In the genomic region with DNA sequence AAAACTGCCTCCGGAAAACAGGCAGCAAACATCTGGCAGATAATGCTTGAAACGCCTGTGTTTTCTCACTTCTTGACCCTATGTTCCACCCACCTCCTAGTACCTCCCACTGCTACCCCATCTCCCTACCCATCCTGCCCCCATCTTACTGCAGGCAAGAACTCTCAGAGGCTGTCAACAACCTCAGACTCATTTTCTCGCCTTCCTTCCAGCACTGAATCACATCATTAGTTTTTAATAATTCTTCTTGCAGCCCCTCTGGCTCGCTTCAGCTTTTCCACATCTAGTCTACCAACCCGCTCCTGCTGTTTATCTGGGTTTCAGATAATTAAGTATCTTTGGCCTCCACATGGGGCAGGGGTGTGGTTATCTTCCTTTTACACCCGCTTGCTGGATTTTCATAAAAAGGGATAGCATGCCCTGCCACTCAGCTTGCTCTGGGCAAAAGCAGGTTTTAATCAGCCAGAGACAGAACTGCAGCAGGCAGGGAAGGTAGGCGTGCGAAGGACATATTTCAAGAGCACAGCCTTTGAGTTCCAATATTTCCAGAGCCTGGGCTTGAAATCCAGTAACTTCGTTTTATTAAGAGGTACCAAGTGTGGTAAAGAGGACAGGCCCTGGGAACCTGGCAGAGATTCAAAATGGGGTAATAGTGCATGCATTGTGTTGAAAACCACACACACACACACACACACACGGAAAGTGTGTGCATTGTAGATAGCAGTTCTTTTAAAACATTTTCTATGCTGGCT, we compare ENCODE assay signal across 11 cellular contexts.
A peak's percentile ranks its signal among the peaks of the same experiment; 100 is the strongest.
DNase-seq lines count a peak whose midpoint lies in the region; ATAC-seq and TF ChIP-seq lines count a peak whose summit lies in the region.
"Had no signal": no experiment of that assay in that cellular context is flagged by ENCODE, and none has a peak within 500 bp of the region (broad histone marks: within the 10 kb centered on the region; RNA-seq: fewer than 3 reads in every experiment).

No MANE protein-coding gene starts in this region.

- H3K9me2 ChIP-seq in Karpas-422 (replicated peaks; ENCODE audit: insufficient read depth, low read length), result no peaks in the 10 kb centered on the region

- H3K4me1 ChIP-seq in HEK293 (ENCODE audit: control insufficient read depth, insufficient read depth, low read length), result no peaks in the 10 kb centered on the region
- H3K4me1 ChIP-seq in right cardiac atrium (ENCODE audit: control insufficient read depth, insufficient read depth, low read length), result peaks cover 7% of the 10 kb centered on the region
- peaks cover 5 to 60% (median 34%) of the 10 kb centered on the region in 6 donors for H3K4me1 ChIP-seq in spleen
- peaks cover 14% of the 10 kb centered on the region for H3K4me1 ChIP-seq in Karpas-422 (ENCODE audit: low read length)
- H3K4me1 ChIP-seq in Peyer's patch, result peaks cover 0 to 14% (median 0%) of the 10 kb centered on the region in 4 donors
- H3K4me1 ChIP-seq: Caco-2 had no signal

- 45% methylated on average over 10 of the region's 10 CpGs for WGBS in right cardiac atrium
- 65 to 83% (median 75%) methylated on average over 10 of the region's 10 CpGs for WGBS in spleen, 5 donors

- CTCF ChIA-PET in HEK293 (lab: Yijun Ruan, JAX), result interaction anchor here (0.8 kb wide), 1 partner anchor 1212 kb away, joined by 4 read pairs; no protein-coding TSS in a partner anchor

- peak; percentile 73 to 78 for ATAC-seq in right cardiac atrium

- POLR2A ChIA-PET in HEK293 (lab: Yijun Ruan, JAX), result interaction anchor here (1.5 kb wide), 1 partner anchor 20 kb away, joined by 3 read pairs; no protein-coding TSS in a partner anchor

- intact Hi-C loops in right cardiac atrium (cut with DNase I) (loop anchor here in 1 of 4 donors (10.0 kb wide), 1 partner anchor 183 kb away; no protein-coding TSS in a partner anchor), spleen (cut with DNase I; ENCODE audit: low total_unique reads) (no loop called here)

- H4K20me1 ChIP-seq in Karpas-422 (ENCODE audit: insufficient read depth, low read depth, low read length), result no peaks in the 10 kb centered on the region

- no peak for TF ChIP-seq POLR2A in spleen (IDR thresholded peaks at IDR 0.05)
- TF ChIP-seq POLR2A in Peyer's patch (IDR thresholded peaks at IDR 0.05), result no peak

- H3K9ac ChIP-seq in Karpas-422 (ENCODE audit: low read length), result no peak overlapping the region

- no peak overlapping the region for H3K27ac ChIP-seq in HEK293 (ENCODE audit: extremely low read depth, low read depth, low read length)
- peak overlapping the region; percentile 50 for H3K27ac ChIP-seq in right cardiac atrium (ENCODE audit: low read length)
- H3K27ac ChIP-seq in spleen, result peak overlapping the region in 6 of 8 donors; percentile 4 to 67 (median 58)
- H3K27ac ChIP-seq in Karpas-422 (ENCODE audit: low read length), result no peak overlapping the region
- H3K27ac ChIP-seq in Peyer's patch, result peak overlapping the region in 2 of 4 donors; percentile 31 to 59

- H3K4me3 ChIP-seq in HEK293 (ENCODE audit: low read depth, low read length) (no peak overlapping the region), cardiac fibroblast (replicated peaks in 1 of 2; ENCODE audit: low read depth in 2 of 2, low read length in 2 of 2) (no peak overlapping the region), right cardiac atrium (ENCODE audit: low read length) (no peak overlapping the region), spleen (no peak overlapping the region), Karpas-422 (ENCODE audit: low read length) (no peak overlapping the region), Peyer's patch (no peak overlapping the region)

- H3K4me2 ChIP-seq in Karpas-422 (ENCODE audit: low read depth, low read length, poor library complexity, severe bottlenecking), result no peak overlapping the region

- H3K36me3 ChIP-seq in HEK293 (ENCODE audit: control insufficient read depth in 2 of 2, insufficient read depth in 1 of 2, low read length in 2 of 2) (no peaks in the 10 kb centered on the region), spleen (no peaks in the 10 kb centered on the region), Karpas-422 (ENCODE audit: insufficient read depth, low read length) (no peaks in the 10 kb centered on the region), Peyer's patch (no peaks in the 10 kb centered on the region)

- no peak overlapping the region for H2AFZ ChIP-seq in Karpas-422 (ENCODE audit: low read length)

- DNase-seq in cardiac fibroblast (ENCODE audit: low read depth in 2 of 2) (peak; percentile 7 to 87), right cardiac atrium (peak in 2 of 3 donors; percentile 28 to 54), spleen (no peak), GDM1 (lab: John Stamatoyannopoulos, UW) (no peak), activated T-cell treated with anti-CD3 and anti-CD28 coated beads for 4 hours (no peak), Karpas-422 (no peak), Peyer's patch (no peak)
- DNase-seq: Caco-2, IMR-90, NCI-H1694 treated with DMSO at 0.1 percent for 48 hours had no signal

- TF ChIP-seq CTCF in HEK293 (tag by site-specific recombination; IDR thresholded peaks at IDR 0.05) (no peak), cardiac fibroblast (IDR thresholded peaks at IDR 0.05; ENCODE audit: low read depth, low read length) (no peak), spleen (IDR thresholded peaks at IDR 0.05 in 8 of 11, conservative IDR thresholded peaks at IDR 0.05 in 3 of 11) (no peak), Peyer's patch (IDR thresholded peaks at IDR 0.05) (no peak)

- no peaks in the 10 kb centered on the region for H3K9me3 ChIP-seq in HEK293 (ENCODE audit: control insufficient read depth, insufficient read depth, low read depth, low read length)
- H3K9me3 ChIP-seq in right cardiac atrium (ENCODE audit: control insufficient read depth, low read length), result no peaks in the 10 kb centered on the region
- H3K9me3 ChIP-seq in spleen, result no peaks in the 10 kb centered on the region
- H3K9me3 ChIP-seq in Karpas-422 (ENCODE audit: low read length), result no peaks in the 10 kb centered on the region
- no peaks in the 10 kb centered on the region for H3K9me3 ChIP-seq in Peyer's patch
- H3K9me3 ChIP-seq: Caco-2 had no signal

- no peaks in the 10 kb centered on the region for H3K79me2 ChIP-seq in Karpas-422 (ENCODE audit: low read length)

- H3K27me3 ChIP-seq in right cardiac atrium (ENCODE audit: control insufficient read depth, insufficient read depth) (no peaks in the 10 kb centered on the region), spleen (replicated peaks in 1 of 7) (no peaks in the 10 kb centered on the region), Karpas-422 (ENCODE audit: low read length) (no peaks in the 10 kb centered on the region), Peyer's patch (no peaks in the 10 kb centered on the region)

TF ChIP-seq in HEK293, 187 proteins besides CTCF, POLR2A, EP300 and RAD21:
- TF ChIP-seq GLIS2 (tag by site-specific recombination; IDR thresholded peaks at IDR 0.05) (no peak), EGR2 (tag by site-specific recombination; IDR thresholded peaks at IDR 0.05; ENCODE audit: low read depth) (peak; percentile 91), ZNF610 (tag by site-specific recombination; IDR thresholded peaks at IDR 0.05; ENCODE audit: borderline replicate concordance) (no peak), ZNF221 (tag by site-specific recombination; IDR thresholded peaks at IDR 0.05; ENCODE audit: borderline replicate concordance) (no peak), ZXDB (tag by site-specific recombination; IDR thresholded peaks at IDR 0.05) (no peak), MZF1 (tag by site-specific recombination; IDR thresholded peaks at IDR 0.05; ENCODE audit: borderline replicate concordance) (no peak), ZNF169 (tag by site-specific recombination; IDR thresholded peaks at IDR 0.05) (no peak), ZFHX2 (tag by site-specific recombination; conservative IDR thresholded peaks at IDR 0.05) (peak; percentile 83), ZNF121 (tag by site-specific recombination; IDR thresholded peaks at IDR 0.05) (no peak), HOXD13 (CRISPR knock-in tag; IDR thresholded peaks at IDR 0.05; ENCODE audit: borderline replicate concordance) (no peak)
- TF ChIP-seq, protein P1, sequence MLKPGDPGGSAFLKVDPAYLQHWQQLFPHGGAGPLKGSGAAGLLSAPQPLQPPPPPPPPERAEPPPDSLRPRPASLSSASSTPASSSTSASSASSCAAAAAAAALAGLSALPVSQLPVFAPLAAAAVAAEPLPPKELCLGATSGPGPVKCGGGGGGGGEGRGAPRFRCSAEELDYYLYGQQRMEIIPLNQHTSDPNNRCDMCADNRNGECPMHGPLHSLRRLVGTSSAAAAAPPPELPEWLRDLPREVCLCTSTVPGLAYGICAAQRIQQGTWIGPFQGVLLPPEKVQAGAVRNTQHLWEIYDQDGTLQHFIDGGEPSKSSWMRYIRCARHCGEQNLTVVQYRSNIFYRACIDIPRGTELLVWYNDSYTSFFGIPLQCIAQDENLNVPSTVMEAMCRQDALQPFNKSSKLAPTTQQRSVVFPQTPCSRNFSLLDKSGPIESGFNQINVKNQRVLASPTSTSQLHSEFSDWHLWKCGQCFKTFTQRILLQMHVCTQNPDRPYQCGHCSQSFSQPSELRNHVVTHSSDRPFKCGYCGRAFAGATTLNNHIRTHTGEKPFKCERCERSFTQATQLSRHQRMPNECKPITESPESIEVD (tag by site-specific recombination; IDR thresholded peaks at IDR 0.05), result no peak
- TF ChIP-seq, protein P2, sequence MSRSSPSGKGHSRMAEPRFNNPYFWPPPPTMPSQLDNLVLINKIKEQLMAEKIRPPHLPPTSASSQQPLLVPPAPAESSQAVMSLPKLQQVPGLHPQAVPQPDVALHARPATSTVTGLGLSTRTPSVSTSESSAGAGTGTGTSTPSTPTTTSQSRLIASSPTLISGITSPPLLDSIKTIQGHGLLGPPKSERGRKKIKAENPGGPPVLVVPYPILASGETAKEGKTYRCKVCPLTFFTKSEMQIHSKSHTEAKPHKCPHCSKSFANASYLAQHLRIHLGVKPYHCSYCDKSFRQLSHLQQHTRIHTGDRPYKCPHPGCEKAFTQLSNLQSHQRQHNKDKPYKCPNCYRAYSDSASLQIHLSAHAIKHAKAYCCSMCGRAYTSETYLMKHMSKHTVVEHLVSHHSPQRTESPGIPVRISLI (tag by site-specific recombination; IDR thresholded peaks at IDR 0.05), result no peak
- TF ChIP-seq, protein P3, sequence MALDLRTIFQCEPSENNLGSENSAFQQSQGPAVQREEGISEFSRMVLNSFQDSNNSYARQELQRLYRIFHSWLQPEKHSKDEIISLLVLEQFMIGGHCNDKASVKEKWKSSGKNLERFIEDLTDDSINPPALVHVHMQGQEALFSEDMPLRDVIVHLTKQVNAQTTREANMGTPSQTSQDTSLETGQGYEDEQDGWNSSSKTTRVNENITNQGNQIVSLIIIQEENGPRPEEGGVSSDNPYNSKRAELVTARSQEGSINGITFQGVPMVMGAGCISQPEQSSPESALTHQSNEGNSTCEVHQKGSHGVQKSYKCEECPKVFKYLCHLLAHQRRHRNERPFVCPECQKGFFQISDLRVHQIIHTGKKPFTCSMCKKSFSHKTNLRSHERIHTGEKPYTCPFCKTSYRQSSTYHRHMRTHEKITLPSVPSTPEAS (tag by site-specific recombination; IDR thresholded peaks at IDR 0.05), result peak; percentile 68
TF ChIP-seq in HEK293: peak in this region for 3.

Comparison
In these comparisons a context has a peak if more than half of its experiments do, and no peak if none do; other contexts are left out.
1. H3K27ac ChIP-seq: peak in right cardiac atrium (single experiment) and spleen (6 of 8); none in HEK293 (single experiment) and Karpas-422 (single experiment).
2. DNase-seq: peak in cardiac fibroblast (2 of 2) and right cardiac atrium (2 of 3); none in spleen (single experiment), GDM1 (single experiment), activated T-cell treated with anti-CD3 and anti-CD28 coated beads for 4 hours (single experiment), Karpas-422 (single experiment) and Peyer's patch (0 of 3).